Comparison of ENCODE assay signal across 28 cellular contexts in genomic region chr1:152005360-152005912, GRCh38.
"Had no signal": no experiment of that assay in that cellular context is flagged by ENCODE, and none has a peak within 500 bp of the region (broad histone marks: within the 10 kb centered on the region; RNA-seq: fewer than 3 reads in every experiment).

No MANE protein-coding gene starts in this region.

- ATAC-seq: activated CD4-positive, alpha-beta T cell treated with anti-CD3 and anti-CD28 coated beads for 36 hours; activated CD8-positive, alpha-beta memory T cell treated with anti-CD3 and anti-CD28 coated beads, Interleukin-2, amount 10 ng/mL, durations not matched to agents 7 days and 5 days; activated CD8-positive, alpha-beta T cell treated with anti-CD3 and anti-CD28 coated beads, Interleukin-2, amount 10 ng/mL, durations not matched to agents 7 days and 5 days; activated naive CD8-positive, alpha-beta T cell treated with anti-CD3 and anti-CD28 coated beads, Interleukin-2, amount 50 U/mL, for 24 hours; effector memory CD8-positive, alpha-beta T cell; foreskin keratinocyte; gastrocnemius medialis had no signal

- H3K27ac ChIP-seq: adrenal gland, breast epithelium, cardiac muscle cell, coronary artery, dorsolateral prefrontal cortex, esophagus muscularis mucosa, foreskin keratinocyte, gastrocnemius medialis had no signal

- H3K4me3 ChIP-seq: adrenal gland, breast epithelium, cardiac muscle cell, coronary artery, dorsolateral prefrontal cortex, esophagus muscularis mucosa, gastrocnemius medialis had no signal

- H3K9me3 ChIP-seq: adrenal gland, breast epithelium, esophagus muscularis mucosa, gastrocnemius medialis had no signal

- H3K4me1 ChIP-seq: breast epithelium, gastrocnemius medialis had no signal

- H3K27me3 ChIP-seq: adrenal gland, breast epithelium, cardiac muscle cell, foreskin keratinocyte had no signal

- DNase-seq: activated CD4-positive, alpha-beta memory T cell treated with anti-CD3 and anti-CD28 coated beads for 36 hours; activated CD4-positive, alpha-beta T cell treated with anti-CD3 and anti-CD28 coated beads for 36 hours; activated CD4-positive, alpha-beta T cell treated with anti-CD3 and anti-CD28 coated beads, Interleukin-2, amount 10 ng/mL, durations not matched to agents 24 days and 14 days; activated CD4-positive, CD25-positive, alpha-beta regulatory T cell; activated CD4-positive, CD25-positive, alpha-beta regulatory T cell treated with anti-CD3 and anti-CD28 coated beads, Interleukin-2, amount 50 U/mL, for 72 hours; activated CD8-positive, alpha-beta memory T cell treated with anti-CD3 and anti-CD28 coated beads, Interleukin-2, amount 10 ng/mL, durations not matched to agents 7 days and 5 days; activated CD8-positive, alpha-beta memory T cell treated with anti-CD3 and anti-CD28 coated beads, Interleukin-2, amount 50 U/mL, for 4 hours; activated CD8-positive, alpha-beta T cell treated with anti-CD3 and anti-CD28 coated beads, Interleukin-2, amount 10 ng/mL, durations not matched to agents 7 days and 5 days; activated effector memory CD4-positive, alpha-beta T cell treated with anti-CD3 and anti-CD28 coated beads, Interleukin-2, amount 50 U/mL, for 16 hours; activated naive CD4-positive, alpha-beta T cell treated with anti-CD3 and anti-CD28 coated beads for 36 hours; activated naive CD8-positive, alpha-beta T cell treated with anti-CD3 and anti-CD28 coated beads for 36 hours; activated naive CD8-positive, alpha-beta T cell treated with anti-CD3 and anti-CD28 coated beads, Interleukin-2, amount 50 U/mL, for 24 hours; activated T-cell treated with anti-CD3 and anti-CD28 coated beads, Interleukin-2, amount 50 U/mL, for 1 hour; activated T-cell treated with anti-CD3 and anti-CD28 coated beads, Interleukin-2, amount 50 U/mL, for 48 hours; adrenal gland; amygdala; aorta; dorsolateral prefrontal cortex; effector memory CD8-positive, alpha-beta T cell; erythroblast; foreskin keratinocyte; gastrocnemius medialis; glutamatergic neuron; T-helper 2 cell had no signal

- H3K36me3 ChIP-seq: adrenal gland, breast epithelium, cardiac muscle cell, esophagus muscularis mucosa, gastrocnemius medialis had no signal
